In the genomic region with DNA sequence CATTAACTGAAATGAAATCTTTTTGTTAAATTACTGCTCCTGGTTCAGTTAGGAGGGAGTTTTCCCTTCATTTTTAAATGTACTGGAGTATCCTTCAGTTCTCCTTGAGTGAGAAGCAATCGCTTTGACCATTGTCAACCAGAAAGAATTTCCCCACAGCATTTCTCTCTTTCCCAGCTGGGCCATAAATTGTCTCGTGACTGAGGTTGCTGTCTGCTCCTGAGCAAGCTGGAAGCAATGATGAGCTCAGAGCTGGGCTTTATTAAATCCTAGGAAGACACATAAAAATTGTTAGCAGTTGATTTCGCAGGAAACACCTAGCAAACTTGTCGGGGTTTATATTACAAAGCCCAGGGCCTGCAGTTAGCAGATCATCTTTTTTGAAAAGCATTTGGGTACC, we compare ENCODE assay signal across 22 cellular contexts.
DNase-seq lines count a peak whose midpoint lies in the region; ATAC-seq and TF ChIP-seq lines count a peak whose summit lies in the region.
"Had no signal": no experiment of that assay in that cellular context is flagged by ENCODE, and none has a peak within 500 bp of the region (broad histone marks: within the 10 kb centered on the region; RNA-seq: fewer than 3 reads in every experiment).

No MANE protein-coding gene starts in this region.

- WGBS in mesenchymal stem cell = 62% methylated on average over 4 of the region's 4 CpGs

- H3K4me3 ChIP-seq in AG04449 (ENCODE audit: low read depth, low read length) = no peak overlapping the region
- no peak overlapping the region for H3K4me3 ChIP-seq in mesenchymal stem cell (ENCODE audit: insufficient read depth in 1 of 2, low read depth in 1 of 2, low read length in 2 of 2)
- H3K4me3 ChIP-seq: BLaER1, SJSA1 had no signal

- no peak overlapping the region for H4K8ac ChIP-seq in mesenchymal stem cell (ENCODE audit: low read length)

- no peak overlapping the region for H3K27ac Mint-ChIP-seq in activated T-helper 1 cell treated with anti-CD3 and anti-CD28 coated beads, Interleukin-12 subunit alpha, Interleukin-12 subunit beta, Interleukin-2, Interleukin-4 antibody, amounts not matched to agents 30 ng/mL and 10 ng/mL and 1 ng/mL, durations not matched to agents 14 hours and 24 hours and 36 hours
- H3K27ac Mint-ChIP-seq: CD4-positive, alpha-beta T cell had no signal

- H3K4me2 ChIP-seq in mesenchymal stem cell (ENCODE audit: low read length, poor library complexity, severe bottlenecking) = no peak overlapping the region
- H3K4me2 ChIP-seq: BLaER1 had no signal

- ATAC-seq in HG02981 (IDR thresholded peaks at IDR 0.05; ENCODE audit: unreplicated experiment) = no peak
- ATAC-seq: Right ventricle myocardium inferior had no signal

- H3K9me3 Mint-ChIP-seq in activated T-helper 1 cell treated with anti-CD3 and anti-CD28 coated beads, Interleukin-12 subunit alpha, Interleukin-12 subunit beta, Interleukin-2, Interleukin-4 antibody, amounts not matched to agents 30 ng/mL and 10 ng/mL and 1 ng/mL, durations not matched to agents 14 hours and 24 hours and 36 hours = no peaks in the 10 kb centered on the region
- H3K9me3 Mint-ChIP-seq: CD4-positive, alpha-beta T cell had no signal

- H2BK12ac ChIP-seq in mesenchymal stem cell (ENCODE audit: low read length in 2 of 2) = no peak overlapping the region

- H4K91ac ChIP-seq in mesenchymal stem cell (ENCODE audit: low read length) = no peak overlapping the region

- no peak overlapping the region for H3K9ac ChIP-seq in mesenchymal stem cell (ENCODE audit: low read length)
- H3K9ac ChIP-seq: BLaER1 had no signal

- no peaks in the 10 kb centered on the region for H3K27me3 ChIP-seq in mesenchymal stem cell (ENCODE audit: control insufficient read depth in 1 of 2, insufficient read depth in 1 of 2, low read length in 2 of 2)
- H3K27me3 ChIP-seq: BLaER1, SJSA1 had no signal

- H3K14ac ChIP-seq in mesenchymal stem cell (ENCODE audit: low read length in 2 of 2) = no peak overlapping the region

- H3K27ac ChIP-seq in mesenchymal stem cell (ENCODE audit: low read length, poor library complexity, severe bottlenecking) = no peak overlapping the region
- H3K27ac ChIP-seq: BLaER1, SJSA1 had no signal

- H3K4me1 Mint-ChIP-seq in activated T-helper 1 cell treated with anti-CD3 and anti-CD28 coated beads, Interleukin-12 subunit alpha, Interleukin-12 subunit beta, Interleukin-2, Interleukin-4 antibody, amounts not matched to agents 30 ng/mL and 10 ng/mL and 1 ng/mL, durations not matched to agents 14 hours and 24 hours and 36 hours (ENCODE audit: low read depth) = peaks cover 28% of the 10 kb centered on the region

- H3K27me3 Mint-ChIP-seq in activated T-helper 1 cell treated with anti-CD3 and anti-CD28 coated beads, Interleukin-12 subunit alpha, Interleukin-12 subunit beta, Interleukin-2, Interleukin-4 antibody, amounts not matched to agents 30 ng/mL and 10 ng/mL and 1 ng/mL, durations not matched to agents 14 hours and 24 hours and 36 hours (ENCODE audit: insufficient read depth) = peaks cover 29% of the 10 kb centered on the region

- H3K36me3 ChIP-seq in mesenchymal stem cell (ENCODE audit: control insufficient read depth in 1 of 2, insufficient read depth in 2 of 2, low read depth in 1 of 2, low read length in 2 of 2) = peaks cover 4 to 11% of the 10 kb centered on the region in 2 experiments
- H3K36me3 ChIP-seq: BLaER1, SJSA1 had no signal

- H3K18ac ChIP-seq in mesenchymal stem cell (ENCODE audit: low read depth in 1 of 2, low read length in 2 of 2) = no peak overlapping the region

- CTCF ChIA-PET in AG04449 (lab: Yijun Ruan, JAX) = no interaction called here

- intact Hi-C loops in activated T-helper 1 cell treated with anti-CD3 and anti-CD28 coated beads, Interleukin-12 subunit alpha, Interleukin-12 subunit beta, Interleukin-2, Interleukin-4 antibody, amounts not matched to agents 30 ng/mL and 10 ng/mL and 1 ng/mL, durations not matched to agents 14 hours and 24 hours and 36 hours (cut with micrococcal nuclease) = no loop called here

- no peak overlapping the region for H2BK5ac ChIP-seq in mesenchymal stem cell (ENCODE audit: low read depth, low read length, poor library complexity, severe bottlenecking)

- no peaks in the 10 kb centered on the region for H3K36me3 Mint-ChIP-seq in activated T-helper 1 cell treated with anti-CD3 and anti-CD28 coated beads, Interleukin-12 subunit alpha, Interleukin-12 subunit beta, Interleukin-2, Interleukin-4 antibody, amounts not matched to agents 30 ng/mL and 10 ng/mL and 1 ng/mL, durations not matched to agents 14 hours and 24 hours and 36 hours (ENCODE audit: low read depth)

- H2BK120ac ChIP-seq in mesenchymal stem cell (ENCODE audit: low read depth, low read length) = no peak overlapping the region

- H3K9me3 ChIP-seq in mesenchymal stem cell (ENCODE audit: control insufficient read depth, low read length) = no peaks in the 10 kb centered on the region
- H3K9me3 ChIP-seq: BLaER1, Caco-2, SJSA1 had no signal

- no peak overlapping the region for H3K4ac ChIP-seq in mesenchymal stem cell (ENCODE audit: low read depth in 1 of 2, low read length in 2 of 2)

- no peak overlapping the region for H2AK5ac ChIP-seq in mesenchymal stem cell (ENCODE audit: low read length, severe bottlenecking)

- no peak for TF ChIP-seq CTCF in AG04449 (IDR thresholded peaks at IDR 0.05; ENCODE audit: insufficient read depth, low read length, missing control alignments)

- POLR2A ChIA-PET in AG04449 (lab: Yijun Ruan, JAX) = no interaction called here

- DNase-seq in AG04449 (ENCODE audit: low read depth, low spot score) (peak; percentile 26), GM04503 (ENCODE audit: low read depth) (peak; percentile 44), epidermal melanocyte (ENCODE audit: insufficient read length, low spot score) (peak; percentile 35), mesenchymal stem cell (peak; percentile 41), NCI-H446 (lab: John Stamatoyannopoulos, UW) (no peak)
- DNase-seq in activated T-helper 1 cell treated with anti-CD3 and anti-CD28 coated beads, Interleukin-12 subunit alpha, Interleukin-12 subunit beta, Interleukin-2, Interleukin-4 antibody, amounts not matched to agents 30 ng/mL and 10 ng/mL and 1 ng/mL, durations not matched to agents 14 hours and 24 hours and 36 hours (ENCODE audit: low spot score) = no peak
- DNase-seq in activated effector memory CD4-positive, alpha-beta T cell treated with anti-CD3 and anti-CD28 coated beads, Interleukin-2, amount 50 U/mL, for 16 hours = no peak
- DNase-seq: 8988T; Caco-2; CD4-positive, alpha-beta T cell; DMS 273 treated with DMSO at 0.1 percent for 48 hours; DND-41; Karpas-422; MV-4-11; NCI-H1105 treated with DMSO at 0.1 percent for 48 hours; NCI-H2029 treated with DMSO at 0.1 percent for 48 hours; NCI-H345; NCI-H526 had no signal

- no peak overlapping the region for H3K4me3 Mint-ChIP-seq in activated T-helper 1 cell treated with anti-CD3 and anti-CD28 coated beads, Interleukin-12 subunit alpha, Interleukin-12 subunit beta, Interleukin-2, Interleukin-4 antibody, amounts not matched to agents 30 ng/mL and 10 ng/mL and 1 ng/mL, durations not matched to agents 14 hours and 24 hours and 36 hours
- H3K4me3 Mint-ChIP-seq: CD4-positive, alpha-beta T cell had no signal

- no peak overlapping the region for H2AFZ ChIP-seq in mesenchymal stem cell (ENCODE audit: low read depth, low read length)

- peaks cover 11% of the 10 kb centered on the region for H3K4me1 ChIP-seq in mesenchymal stem cell (ENCODE audit: control insufficient read depth, insufficient read depth, low read depth, low read length)
- H3K4me1 ChIP-seq: Caco-2 had no signal

- no peak overlapping the region for H3K23ac ChIP-seq in mesenchymal stem cell (ENCODE audit: low read length in 2 of 2)

- H3K79me1 ChIP-seq in mesenchymal stem cell (replicated peaks; ENCODE audit: low read length, poor library complexity, severe bottlenecking) = peaks cover 9% of the 10 kb centered on the region

- no peak overlapping the region for H2BK15ac ChIP-seq in mesenchymal stem cell (ENCODE audit: low read depth, poor library complexity, severe bottlenecking)

Comparison
In these comparisons a context has a peak if more than half of its experiments do, and no peak if none do; other contexts are left out.
1. DNase-seq: peak in AG04449 (single experiment), GM04503 (single experiment), epidermal melanocyte (single experiment) and mesenchymal stem cell (single experiment); none in activated T-helper 1 cell treated with anti-CD3 and anti-CD28 coated beads, Interleukin-12 subunit alpha, Interleukin-12 subunit beta, Interleukin-2, Interleukin-4 antibody, amounts not matched to agents 30 ng/mL and 10 ng/mL and 1 ng/mL, durations not matched to agents 14 hours and 24 hours and 36 hours (single experiment), NCI-H446 (0 of 2) and activated effector memory CD4-positive, alpha-beta T cell treated with anti-CD3 and anti-CD28 coated beads, Interleukin-2, amount 50 U/mL, for 16 hours (single experiment).